30 cellular contexts compared by ENCODE assay signal in the genomic region with DNA sequence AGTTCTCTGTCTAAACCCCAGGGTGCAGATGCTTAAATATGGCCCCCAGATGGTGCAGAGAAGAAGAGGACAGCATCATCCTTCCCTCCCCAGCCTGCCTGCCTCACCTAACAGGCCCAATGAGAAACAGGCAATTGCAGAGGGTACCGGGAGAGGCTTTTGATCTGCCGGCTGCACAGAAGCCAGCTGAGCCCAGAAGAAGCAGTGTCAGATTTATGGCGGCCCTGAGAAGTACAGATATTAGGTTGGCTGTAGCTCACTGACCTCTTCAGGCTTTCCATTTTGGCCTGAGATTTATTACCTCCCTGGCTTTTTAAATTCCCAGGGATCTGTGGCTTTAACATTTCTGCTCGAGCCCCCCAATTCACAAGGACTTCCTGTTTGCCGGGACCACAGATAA.
"Had no signal": no experiment of that assay in that cellular context is flagged by ENCODE, and none has a peak within 500 bp of the region (broad histone marks: within the 10 kb centered on the region; RNA-seq: fewer than 3 reads in every experiment).

No MANE protein-coding gene starts in this region.

- H3K4me1 ChIP-seq: ascending aorta, breast epithelium, colonic mucosa had no signal

- H3K4me1 Mint-ChIP-seq: activated B cell treated with CpG ODN at 0.5 μM for 24 hours; activated naive CD4-positive, alpha-beta T cell treated with anti-CD3 and anti-CD28 coated beads, Interleukin-2, amount 10 ng/mL, durations not matched to agents 7 days and 5 days; activated naive CD8-positive, alpha-beta T cell treated with anti-CD3 and anti-CD28 coated beads, Interleukin-2, amount 10 ng/mL, durations not matched to agents 7 days and 5 days; brain; endodermal cell had no signal

- H3K27ac Mint-ChIP-seq: activated B cell treated with CpG ODN at 0.5 μM for 24 hours; activated CD8-positive, alpha-beta T cell treated with anti-CD3 and anti-CD28 coated beads for 36 hours; activated naive CD4-positive, alpha-beta T cell treated with anti-CD3 and anti-CD28 coated beads, Interleukin-2, amount 10 ng/mL, durations not matched to agents 7 days and 5 days; activated naive CD4-positive, alpha-beta T cell treated with anti-CD3 and anti-CD28 coated beads, Interleukin-2, amount 50 U/mL, for 72 hours; activated naive CD8-positive, alpha-beta T cell treated with anti-CD3 and anti-CD28 coated beads, Interleukin-2, amount 10 ng/mL, durations not matched to agents 7 days and 5 days; activated T-helper 1 cell treated with anti-CD3 and anti-CD28 coated beads, Interleukin-12 subunit alpha, Interleukin-12 subunit beta, Interleukin-2, Interleukin-4 antibody, amounts not matched to agents 30 ng/mL and 10 ng/mL and 1 ng/mL, durations not matched to agents 14 hours and 24 hours and 36 hours; brain; endodermal cell; T-helper 17 cell; T-helper 2 cell treated with Interferon-gamma antibody and Interleukin-4, amounts not matched to agents 5 μg/mL and 100 μg/mL, for 36 hours had no signal

- H3K36me3 Mint-ChIP-seq: activated naive CD4-positive, alpha-beta T cell treated with anti-CD3 and anti-CD28 coated beads, Interleukin-2, amount 10 ng/mL, durations not matched to agents 7 days and 5 days; activated naive CD4-positive, alpha-beta T cell treated with anti-CD3 and anti-CD28 coated beads, Interleukin-2, amount 50 U/mL, for 72 hours; activated naive CD8-positive, alpha-beta T cell treated with anti-CD3 and anti-CD28 coated beads, Interleukin-2, amount 10 ng/mL, durations not matched to agents 7 days and 5 days; brain had no signal

- ATAC-seq: activated CD4-positive, CD25-positive, alpha-beta regulatory T cell treated with anti-CD3 and anti-CD28 coated beads, Interleukin-2, amount 50 U/mL, for 24 hours; activated CD8-positive, alpha-beta T cell treated with anti-CD3 and anti-CD28 coated beads for 36 hours; activated naive CD4-positive, alpha-beta T cell treated with anti-CD3 and anti-CD28 coated beads, Interleukin-2, amount 50 U/mL, for 72 hours; activated T-cell treated with anti-CD3 and anti-CD28 coated beads, Interleukin-2, amount 50 U/mL, for 4 hours; esophagus mucosa; T-helper 17 cell had no signal

- H3K4me3 Mint-ChIP-seq: activated B cell treated with CpG ODN at 0.5 μM for 24 hours; activated CD8-positive, alpha-beta T cell treated with anti-CD3 and anti-CD28 coated beads for 36 hours; activated naive CD4-positive, alpha-beta T cell treated with anti-CD3 and anti-CD28 coated beads, Interleukin-2, amount 10 ng/mL, durations not matched to agents 7 days and 5 days; activated naive CD8-positive, alpha-beta T cell treated with anti-CD3 and anti-CD28 coated beads, Interleukin-2, amount 10 ng/mL, durations not matched to agents 7 days and 5 days; activated T-cell treated with anti-CD3 and anti-CD28 coated beads, Interleukin-2, amount 50 U/mL, for 4 hours; activated T-helper 1 cell treated with anti-CD3 and anti-CD28 coated beads, Interleukin-12 subunit alpha, Interleukin-12 subunit beta, Interleukin-2, Interleukin-4 antibody, amounts not matched to agents 30 ng/mL and 10 ng/mL and 1 ng/mL, durations not matched to agents 14 hours and 24 hours and 36 hours; brain; endodermal cell; T-helper 17 cell; T-helper 2 cell treated with Interferon-gamma antibody and Interleukin-4, amounts not matched to agents 5 μg/mL and 100 μg/mL, for 36 hours had no signal

- H3K36me3 ChIP-seq: ascending aorta, breast epithelium, cardiac muscle cell, colonic mucosa, WERI-Rb-1 had no signal

- H3K4me3 ChIP-seq: ascending aorta, breast epithelium, cardiac muscle cell, colonic mucosa had no signal

- H3K27me3 ChIP-seq: ascending aorta, breast epithelium, cardiac muscle cell, colonic mucosa had no signal

- H3K27ac ChIP-seq: ascending aorta, breast epithelium, cardiac muscle cell, colonic mucosa, WERI-Rb-1 had no signal

- DNase-seq: activated B cell treated with CpG ODN at 0.5 μM for 24 hours; activated CD4-positive, alpha-beta T cell treated with anti-CD3 and anti-CD28 coated beads for 48 hours; activated CD4-positive, alpha-beta T cell treated with anti-CD3 and anti-CD28 coated beads, Interleukin-2, amount 50 U/mL, for 1 hour; activated CD4-positive, alpha-beta T cell treated with anti-CD3 and anti-CD28 coated beads, Interleukin-2, amount 50 U/mL, for 48 hours; activated CD8-positive, alpha-beta memory T cell treated with anti-CD3 and anti-CD28 coated beads for 24 hours; activated CD8-positive, alpha-beta T cell treated with anti-CD3 and anti-CD28 coated beads for 36 hours; activated gamma-delta T cell; activated naive CD4-positive, alpha-beta T cell; activated naive CD4-positive, alpha-beta T cell treated with anti-CD3 and anti-CD28 coated beads, Interleukin-2, amount 10 ng/mL, durations not matched to agents 7 days and 5 days; activated naive CD8-positive, alpha-beta T cell treated with anti-CD3 and anti-CD28 coated beads, Interleukin-2, amount 10 ng/mL, durations not matched to agents 7 days and 5 days; activated T-cell treated with anti-CD3 and anti-CD28 coated beads, Interleukin-2, amount 50 U/mL, for 4 hours; central memory CD4-positive, alpha-beta T cell; cerebellar nuclear complex; colonic mucosa; effector memory CD4-positive, alpha-beta T cell; endodermal cell; foreskin fibroblast; T-helper 1 cell; T-helper 17 cell; T1000; WERI-Rb-1 had no signal

- H3K9me3 Mint-ChIP-seq: activated B cell treated with CpG ODN at 0.5 μM for 24 hours; activated CD8-positive, alpha-beta T cell treated with anti-CD3 and anti-CD28 coated beads for 36 hours; activated naive CD4-positive, alpha-beta T cell treated with anti-CD3 and anti-CD28 coated beads, Interleukin-2, amount 10 ng/mL, durations not matched to agents 7 days and 5 days; activated naive CD4-positive, alpha-beta T cell treated with anti-CD3 and anti-CD28 coated beads, Interleukin-2, amount 50 U/mL, for 72 hours; activated naive CD8-positive, alpha-beta T cell treated with anti-CD3 and anti-CD28 coated beads, Interleukin-2, amount 10 ng/mL, durations not matched to agents 7 days and 5 days; activated T-cell treated with anti-CD3 and anti-CD28 coated beads, Interleukin-2, amount 50 U/mL, for 4 hours; activated T-helper 1 cell treated with anti-CD3 and anti-CD28 coated beads, Interleukin-12 subunit alpha, Interleukin-12 subunit beta, Interleukin-2, Interleukin-4 antibody, amounts not matched to agents 30 ng/mL and 10 ng/mL and 1 ng/mL, durations not matched to agents 14 hours and 24 hours and 36 hours; brain; endodermal cell; T-helper 2 cell treated with Interferon-gamma antibody and Interleukin-4, amounts not matched to agents 5 μg/mL and 100 μg/mL, for 36 hours had no signal

- H3K9me3 ChIP-seq: ascending aorta, breast epithelium, colonic mucosa had no signal
